ENCODE assay signal across 7 cellular contexts in genomic region chr10:95445223-95445836, GRCh38.
DNase-seq lines count a peak whose midpoint lies in the region; FAIRE-seq and TF ChIP-seq lines count a peak whose summit lies in the region.

No MANE protein-coding gene starts in this region.

- no peaks in the 10 kb centered on the region for H3K36me3 ChIP-seq in MG63

- no peak for TF ChIP-seq CTCF in epithelial cell of proximal tubule (conservative IDR thresholded peaks at IDR 0.05; ENCODE audit: low read depth, low read length)

- no peaks in the 10 kb centered on the region for H3K9me3 ChIP-seq in MG63

- peaks cover 19% of the 10 kb centered on the region for H3K27me3 ChIP-seq in MG63

- H3K4me3 ChIP-seq in MG63 (no peak overlapping the region), epithelial cell of proximal tubule (ENCODE audit: low read depth, low read length) (no peak overlapping the region)

- no peak for FAIRE-seq in urothelium cell line (lab: Jason Lieb, UNC)

- DNase-seq in MG63 (peak; percentile 83), epithelial cell of proximal tubule (ENCODE audit: low read depth) (peak; percentile 75), medulla oblongata (ENCODE audit: extremely low spot score) (peak; percentile 78), urothelium cell line (ENCODE audit: low spot score) (peak; percentile 86), NCI-H2107 treated with DMSO at 0.1 percent for 48 hours (lab: John Stamatoyannopoulos, UW; ENCODE audit: unreplicated experiment) (no peak), SHP77 treated with DMSO at 0.1 percent for 48 hours (lab: John Stamatoyannopoulos, UW) (no peak), ecto neural progenitor cell (ENCODE audit: low spot score) (no peak)

Comparison
In these comparisons a context has a peak if more than half of its experiments do, and no peak if none do; other contexts are left out.
1. DNase-seq: peak in MG63 (single experiment), epithelial cell of proximal tubule (single experiment), medulla oblongata (single experiment) and urothelium cell line (single experiment); none in NCI-H2107 treated with DMSO at 0.1 percent for 48 hours (single experiment), SHP77 treated with DMSO at 0.1 percent for 48 hours (single experiment) and ecto neural progenitor cell (single experiment).